8 cellular contexts compared by ENCODE assay signal in genomic region chr9:34253460-34253837, GRCh38.
DNase-seq lines count a peak whose midpoint lies in the region; ATAC-seq and TF ChIP-seq lines count a peak whose summit lies in the region.

No MANE protein-coding gene starts in this region.

- no peaks in the 10 kb centered on the region for H3K27me3 ChIP-seq in muscle layer of colon (ENCODE audit: control insufficient read depth in 1 of 2, insufficient read depth in 2 of 2, low read length in 2 of 2)

- peak; percentile 35 for DNase-seq in ACHN
- DNase-seq in NCI-H460 (ENCODE audit: extremely low read depth, low read depth) = peak; percentile 29
- peak; percentile 46 for DNase-seq in epithelial cell of esophagus (ENCODE audit: low read depth)
- DNase-seq in stimulated activated CD4-positive, alpha-beta T cell treated with anti-CD3 and anti-CD28 coated beads, Interleukin-15, amount 100 ng/mL, for 24 hours = no peak
- no peak for DNase-seq in activated CD4-positive, alpha-beta T cell treated with anti-CD3 and anti-CD28 coated beads, Interleukin-2, amount 50 U/mL, for 1 hour
- DNase-seq in activated gamma-delta T cell treated with Interleukin-2 at 50 U/mL for 16 hours = no peak

- peak overlapping the region; percentile 12 for H3K9ac ChIP-seq in muscle layer of colon (ENCODE audit: low read length)

- H3K36me3 ChIP-seq in muscle layer of colon (ENCODE audit: insufficient read depth, low read length) = peaks cover 33% of the 10 kb centered on the region

- in situ Hi-C loops in ACHN (cut with HindIII; ENCODE audit: low pct_ligation_motif_present, low pct_unique_long_range_greater_than_20kb, low sequenced_read_pairs) = no loop called here

- peak overlapping the region; percentile 76 for H3K27ac ChIP-seq in muscle layer of colon (ENCODE audit: low read depth, low read length)

- no peaks in the 10 kb centered on the region for H3K9me3 ChIP-seq in muscle layer of colon (ENCODE audit: low read length)

- TF ChIP-seq CTCF in epithelial cell of esophagus (IDR thresholded peaks at IDR 0.05; ENCODE audit: insufficient read depth, low read depth, low read length, missing control alignments) = peak; percentile 62

- no peak for ATAC-seq in GM21528 (IDR thresholded peaks at IDR 0.05; ENCODE audit: low FRiP score, unreplicated experiment)

- no peak overlapping the region for H3K4me3 ChIP-seq in epithelial cell of esophagus (ENCODE audit: low read length)
- no peak overlapping the region for H3K4me3 ChIP-seq in muscle layer of colon (ENCODE audit: low read depth in 1 of 2, low read length in 2 of 2)

- H3K4me1 ChIP-seq in muscle layer of colon (ENCODE audit: insufficient read depth, low read length) = peaks cover 49% of the 10 kb centered on the region

Comparison
In these comparisons a context has a peak if more than half of its experiments do, and no peak if none do; other contexts are left out.
1. DNase-seq: peak in ACHN (single experiment), NCI-H460 (single experiment) and epithelial cell of esophagus (single experiment); none in stimulated activated CD4-positive, alpha-beta T cell treated with anti-CD3 and anti-CD28 coated beads, Interleukin-15, amount 100 ng/mL, for 24 hours (single experiment), activated CD4-positive, alpha-beta T cell treated with anti-CD3 and anti-CD28 coated beads, Interleukin-2, amount 50 U/mL, for 1 hour (single experiment) and activated gamma-delta T cell treated with Interleukin-2 at 50 U/mL for 16 hours (single experiment).